ENCODE assay signal across 8 cellular contexts in the genomic region with DNA sequence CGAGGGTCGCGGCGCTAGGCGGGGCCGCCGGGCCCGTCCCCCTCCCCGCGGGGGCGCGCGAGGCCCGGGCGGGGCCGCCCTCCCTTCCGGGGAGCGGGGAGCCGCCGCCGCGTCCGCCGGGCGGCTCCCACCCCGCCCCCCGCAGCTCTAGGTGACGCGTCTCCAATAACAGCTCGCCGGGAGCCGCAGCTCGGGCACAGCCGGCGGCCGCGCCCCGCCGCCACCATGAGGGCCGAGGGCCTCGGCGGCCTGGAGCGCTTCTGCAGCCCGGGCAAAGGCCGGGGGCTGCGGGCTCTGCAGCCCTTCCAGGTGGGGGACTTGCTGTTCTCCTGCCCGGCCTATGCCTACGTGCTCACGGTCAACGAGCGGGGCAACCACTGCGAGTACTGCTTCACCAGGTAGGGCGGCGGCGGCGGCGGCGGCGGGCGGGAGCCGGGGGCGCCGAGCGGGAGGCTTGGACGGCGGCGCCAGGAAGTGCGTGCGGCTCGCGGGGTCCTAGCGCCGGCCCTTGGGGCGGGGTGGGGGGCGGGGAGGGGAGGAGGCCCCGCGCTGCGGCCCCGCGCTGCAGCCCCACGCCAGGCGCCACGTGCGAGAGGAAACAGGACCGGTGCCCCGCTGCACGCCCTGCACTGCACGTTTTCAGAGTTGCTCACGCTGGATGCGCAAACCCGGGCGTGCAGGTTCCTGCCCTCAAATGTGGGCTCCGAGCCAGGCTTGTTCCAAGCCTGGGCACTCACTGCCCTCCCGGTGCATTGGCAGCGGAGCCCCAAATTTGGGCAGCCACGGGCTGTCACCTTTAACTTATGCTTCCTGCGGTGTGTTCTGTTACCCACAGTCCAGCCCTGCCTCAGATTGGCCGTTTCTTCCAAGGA. TPM values are rescaled to one million over a fixed set of nuclear protein-coding genes. Genes with fewer than 3 reads are reported as not detected.
A peak's percentile ranks its signal among the peaks of the same experiment; 100 is the strongest.
DNase-seq lines count a peak whose midpoint lies in the region; TF ChIP-seq lines count a peak whose summit lies in the region.

A gene with protein sequence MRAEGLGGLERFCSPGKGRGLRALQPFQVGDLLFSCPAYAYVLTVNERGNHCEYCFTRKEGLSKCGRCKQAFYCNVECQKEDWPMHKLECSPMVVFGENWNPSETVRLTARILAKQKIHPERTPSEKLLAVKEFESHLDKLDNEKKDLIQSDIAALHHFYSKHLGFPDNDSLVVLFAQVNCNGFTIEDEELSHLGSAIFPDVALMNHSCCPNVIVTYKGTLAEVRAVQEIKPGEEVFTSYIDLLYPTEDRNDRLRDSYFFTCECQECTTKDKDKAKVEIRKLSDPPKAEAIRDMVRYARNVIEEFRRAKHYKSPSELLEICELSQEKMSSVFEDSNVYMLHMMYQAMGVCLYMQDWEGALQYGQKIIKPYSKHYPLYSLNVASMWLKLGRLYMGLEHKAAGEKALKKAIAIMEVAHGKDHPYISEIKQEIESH (plus strand): TSS at position 130 of the 872 bp plus-strand sequence. CDS start 96 bp downstream, at position 226.

- peaks cover 33% of the 10 kb centered on the region for H3K4me1 Mint-ChIP-seq in activated naive CD8-positive, alpha-beta T cell treated with anti-CD3 and anti-CD28 coated beads for 36 hours

- H3K18ac ChIP-seq in trophoblast cell (ENCODE audit: low read length): peak within 1 kb of the TSS; percentile 99

- H3K4me1 ChIP-seq in GM23248 (ENCODE audit: insufficient read depth) (0 out of 2 replicates have a peak, but pooled peaks cover 5% of the 10 kb centered on the region), cardiac muscle cell (ENCODE audit: low read depth) (peaks cover 15% of the 10 kb centered on the region), trophoblast cell (ENCODE audit: control insufficient read depth in 1 of 2, insufficient read depth in 2 of 2, low read length in 2 of 2) (peaks cover 8 to 17% of the 10 kb centered on the region in 2 experiments), tibial nerve (peaks cover 0 to 34% (median 0%) of the 10 kb centered on the region in 4 donors)

- DNase-seq in GDM1 (lab: John Stamatoyannopoulos, UW) (peak; percentile 70), GM23248 (peak; percentile 87), LNCaP clone FGC (ENCODE audit: low read depth) (no peak), SKM-1 (lab: John Stamatoyannopoulos, UW; ENCODE audit: unreplicated experiment) (peak; percentile 58), cardiac muscle cell (ENCODE audit: low read depth in 1 of 2, low spot score in 1 of 2) (peak; percentile 71 to 87), trophoblast cell (peak; percentile 76), tibial nerve (ENCODE audit: low spot score in 2 of 2) (peak in 1 of 2 donors; percentile 27)
- DNase-seq in activated naive CD8-positive, alpha-beta T cell treated with anti-CD3 and anti-CD28 coated beads for 36 hours: peak; percentile 73

- H3K79me2 ChIP-seq in GM23248 (ENCODE audit: insufficient read depth): peaks cover 39% of the 10 kb centered on the region
- peaks cover 20% of the 10 kb centered on the region for H3K79me2 ChIP-seq in trophoblast cell (ENCODE audit: control insufficient read depth, insufficient read depth, low read length, poor library complexity)

- H4K12ac ChIP-seq in trophoblast cell (ENCODE audit: low read depth, low read length): peak within 1 kb of the TSS; percentile 99

- peak within 1 kb of the TSS; percentile 92 for H3K9ac ChIP-seq in GM23248
- H3K9ac ChIP-seq in trophoblast cell (ENCODE audit: low read length): peak within 1 kb of the TSS; percentile 90

- peak within 1 kb of the TSS; percentile 98 for H3K14ac ChIP-seq in trophoblast cell (ENCODE audit: low read length)

- peaks cover 15% of the 10 kb centered on the region for H3F3A ChIP-seq in GM23248 (ENCODE audit: insufficient read depth)

- peak within 1 kb of the TSS; percentile 97 for H2BK5ac ChIP-seq in trophoblast cell (ENCODE audit: low read depth, low read length, poor library complexity)

- H3K27me3 ChIP-seq in GM23248 (replicated peaks; ENCODE audit: insufficient read depth): no peaks in the 10 kb centered on the region
- no peaks in the 10 kb centered on the region for H3K27me3 ChIP-seq in cardiac muscle cell
- H3K27me3 ChIP-seq in trophoblast cell (ENCODE audit: insufficient read depth, low read length): no peaks in the 10 kb centered on the region
- H3K27me3 ChIP-seq in tibial nerve: no peaks in the 10 kb centered on the region

- H2AFZ ChIP-seq in GM23248: peak within 1 kb of the TSS; percentile 94
- peak within 1 kb of the TSS; percentile 99 for H2AFZ ChIP-seq in trophoblast cell (ENCODE audit: insufficient read depth, low read length, poor library complexity)

- 1 to 2% methylated on average over 32 to 60 of the region's 98 CpGs for WGBS in GM23248 (ENCODE audit: low coverage in 1 of 2, low lambda C conversion rate in 2 of 2, missing lambda C conversion rate in 2 of 2), 2 experiments
- WGBS in trophoblast cell (ENCODE audit: extremely low coverage, insufficient coverage, insufficient read length): no CpG with 5 or more reads among the region's 98 CpGs
- WGBS in tibial nerve, 2 donors: 0% methylated on average over 9 to 50 of the region's 98 CpGs

- H3K27me3 Mint-ChIP-seq in activated naive CD8-positive, alpha-beta T cell treated with anti-CD3 and anti-CD28 coated beads for 36 hours: no peaks in the 10 kb centered on the region

- H4K91ac ChIP-seq in trophoblast cell (ENCODE audit: low read depth, low read length): peak within 1 kb of the TSS; percentile 99

- in situ Hi-C loops in GM23248 (cut with MboI): no loop called here

- H3K27ac ChIP-seq in GM23248 (peak within 1 kb of the TSS; percentile 76), cardiac muscle cell (peak within 1 kb of the TSS; percentile 99), trophoblast cell (ENCODE audit: low read depth, low read length) (peak within 1 kb of the TSS; percentile 100), tibial nerve (peak within 1 kb of the TSS; percentile 60 to 90 (median 88))

- TF ChIP-seq CTCF in LNCaP clone FGC (IDR thresholded peaks at IDR 0.05; ENCODE audit: control insufficient read depth, extremely low read depth, insufficient read depth): no peak
- no peak for TF ChIP-seq CTCF in cardiac muscle cell (IDR thresholded peaks at IDR 0.05; ENCODE audit: low read depth, low read length)
- TF ChIP-seq CTCF in tibial nerve (IDR thresholded peaks at IDR 0.05): no peak

- peaks cover 22% of the 10 kb centered on the region for H3K79me1 ChIP-seq in trophoblast cell (ENCODE audit: low read length)

- TF ChIP-seq POLR2A in tibial nerve (IDR thresholded peaks at IDR 0.05): no peak

- peaks cover 10% of the 10 kb centered on the region for H3K36me3 Mint-ChIP-seq in activated naive CD8-positive, alpha-beta T cell treated with anti-CD3 and anti-CD28 coated beads for 36 hours

- TF ChIP-seq EP300 in tibial nerve (IDR thresholded peaks at IDR 0.05): no peak

- H3K4ac ChIP-seq in trophoblast cell (ENCODE audit: low read depth, low read length): peak within 1 kb of the TSS; percentile 93

- H4K8ac ChIP-seq in trophoblast cell (ENCODE audit: low read depth, low read length): peak within 1 kb of the TSS; percentile 95

- peak within 1 kb of the TSS; percentile 96 for H3K4me3 Mint-ChIP-seq in activated naive CD8-positive, alpha-beta T cell treated with anti-CD3 and anti-CD28 coated beads for 36 hours

- H3K36me3 ChIP-seq in GM23248 (ENCODE audit: low read depth) (no peaks in the 10 kb centered on the region), cardiac muscle cell (no peaks in the 10 kb centered on the region), trophoblast cell (ENCODE audit: control insufficient read depth in 1 of 2, insufficient read depth in 2 of 2, low read length in 2 of 2) (no peaks in the 10 kb centered on the region), tibial nerve (no peaks in the 10 kb centered on the region)

- H3K9me3 ChIP-seq in GM23248 (ENCODE audit: low read depth): no peaks in the 10 kb centered on the region
- no peaks in the 10 kb centered on the region for H3K9me3 ChIP-seq in cardiac muscle cell (ENCODE audit: low read depth)
- H3K9me3 ChIP-seq in trophoblast cell (ENCODE audit: insufficient read depth, low read depth, low read length): no peaks in the 10 kb centered on the region
- H3K9me3 ChIP-seq in tibial nerve: peaks cover 0 to 4% (median 0%) of the 10 kb centered on the region in 4 donors

- H3K4me2 ChIP-seq in GM23248 (ENCODE audit: unreplicated experiment) (peak within 1 kb of the TSS; percentile 89), trophoblast cell (ENCODE audit: low read length) (peak within 1 kb of the TSS; percentile 98)

- peak within 1 kb of the TSS; percentile 89 for H3K27ac Mint-ChIP-seq in activated naive CD8-positive, alpha-beta T cell treated with anti-CD3 and anti-CD28 coated beads for 36 hours

- no peaks in the 10 kb centered on the region for H3K9me3 Mint-ChIP-seq in activated naive CD8-positive, alpha-beta T cell treated with anti-CD3 and anti-CD28 coated beads for 36 hours

- H2AK5ac ChIP-seq in trophoblast cell (ENCODE audit: low read length): peak within 1 kb of the TSS; percentile 57

- H3K9me2 ChIP-seq in GM23248 (ENCODE audit: insufficient read depth): no peaks in the 10 kb centered on the region

- no peaks in the 10 kb centered on the region for H4K20me1 ChIP-seq in GM23248 (ENCODE audit: insufficient read depth)

- H3K4me3 ChIP-seq in GM23248 (peak within 1 kb of the TSS; percentile 82), LNCaP clone FGC (ENCODE audit: low read depth, low read length) (peak within 1 kb of the TSS; percentile 52), cardiac muscle cell (peak within 1 kb of the TSS; percentile 98), trophoblast cell (ENCODE audit: low read depth, low read length) (peak within 1 kb of the TSS; percentile 86), tibial nerve (peak within 1 kb of the TSS; percentile 71 to 93 (median 86))

- H2BK120ac ChIP-seq in trophoblast cell (ENCODE audit: insufficient read depth, low read length, poor library complexity): peak within 1 kb of the TSS; percentile 92

- H3K23ac ChIP-seq in trophoblast cell (ENCODE audit: low read length): no peak within 1 kb of the TSS

- H2BK12ac ChIP-seq in trophoblast cell (ENCODE audit: low read length): peak within 1 kb of the TSS; percentile 85

RNA-seq across cellular contexts. Expression of the gene that starts here (rescaled TPM):
- 34.9 and 49.3 TPM in 2 replicates for total RNA-seq in GM23248 (2014; rRNA removed; shearing (Covaris generic))
- 48.1 and 52.1 TPM in 2 replicates for polyA plus RNA-seq in GM23248 (2016; fragmentation: Nextera tagmentation; extraction: Ambion mirVana)
- total RNA-seq in activated naive CD8-positive, alpha-beta T cell treated with anti-CD3 and anti-CD28 coated beads for 36 hours: 10 to 100 TPM; 37.0 to 38.4 TPM
- total RNA-seq in cardiac muscle cell: 41.8 and 66.8 TPM in 2 replicates
- polyA plus RNA-seq in cardiac muscle cell: 46.6 and 65.7 TPM in 2 replicates
- 69.5 and 72.9 TPM in 2 replicates for polyA plus RNA-seq in trophoblast cell (2013)
- 10 to 100 TPM; 10.5 to 23.7 (median 15.0) TPM for total RNA-seq in tibial nerve
